8 cellular contexts compared by ENCODE assay signal in the genomic region with DNA sequence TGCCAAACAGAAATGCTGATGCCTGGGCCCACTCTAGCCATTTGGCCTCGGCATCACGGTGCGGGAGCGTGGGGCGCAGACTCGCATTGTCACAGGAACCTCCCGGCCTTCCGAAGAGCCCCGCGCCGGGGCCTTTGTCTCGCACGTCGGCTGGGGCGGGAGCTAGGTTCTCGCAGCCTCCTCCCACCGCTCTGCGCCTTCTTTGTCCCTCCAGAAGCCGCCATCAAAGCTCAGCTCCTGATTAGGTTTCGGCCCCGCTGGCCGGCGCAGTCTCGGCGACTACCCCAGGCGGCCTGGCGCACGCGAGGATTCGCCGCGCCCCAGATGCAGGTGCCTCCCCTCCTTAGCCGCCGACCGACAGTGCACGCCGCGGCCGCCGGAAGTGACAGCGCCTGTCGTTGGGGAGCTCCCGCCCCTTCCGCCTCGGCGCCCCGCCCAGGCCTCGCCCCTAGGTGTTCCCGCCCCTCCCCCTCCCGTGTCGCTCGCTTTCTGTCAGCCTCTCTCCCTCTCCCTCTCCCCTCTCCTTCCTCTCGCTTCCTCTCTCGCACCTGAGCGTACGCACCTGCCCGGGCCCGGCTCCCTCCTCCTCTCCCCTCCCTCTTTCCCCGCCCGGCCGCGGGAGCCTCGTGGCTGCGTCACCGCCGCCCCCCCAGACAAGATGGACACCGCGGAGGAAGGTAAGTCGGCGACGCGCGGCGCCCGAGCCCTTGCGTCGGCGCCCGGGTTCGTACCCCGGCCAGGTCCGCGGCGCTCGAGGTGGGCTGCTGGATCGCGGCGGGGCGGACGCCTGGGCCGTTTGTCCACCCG. TPM values are rescaled to one million over a fixed set of nuclear protein-coding genes. Genes with fewer than 3 reads are reported as not detected.
A peak's percentile ranks its signal among the peaks of the same experiment; 100 is the strongest.
DNase-seq lines count a peak whose midpoint lies in the region; ATAC-seq, FAIRE-seq and TF ChIP-seq lines count a peak whose summit lies in the region.

TSS of gene MARCHF6 (plus strand) at position 455 of the 807 bp plus-strand sequence. CDS start at position 659, 204 bp downstream.

- TF ChIP-seq POLR2A in GM12891 (IDR thresholded peaks at IDR 0.05; ENCODE audit: low read depth, low read length): peak; percentile 89
- peak; percentile 17 to 96 for TF ChIP-seq POLR2A in heart left ventricle (IDR thresholded peaks at IDR 0.05)
- TF ChIP-seq POLR2A in transverse colon (IDR thresholded peaks at IDR 0.05): peak; percentile 94

- H3K27ac ChIP-seq in adipose tissue (ENCODE audit: low read depth, low read length): peak within 1 kb of the TSS; percentile 94
- peak within 1 kb of the TSS; percentile 94 to 99 (median 98) for H3K27ac ChIP-seq in heart left ventricle
- H3K27ac ChIP-seq in transverse colon: peak within 1 kb of the TSS; percentile 97 to 100 (median 99)

- H3K36me3 Mint-ChIP-seq in T-cell: peaks cover 3% of the 10 kb centered on the region

- no peaks in the 10 kb centered on the region for H3K27me3 Mint-ChIP-seq in T-cell

- TF ChIP-seq CTCF in heart left ventricle (IDR thresholded peaks at IDR 0.05): no peak
- peak in 2 of 5 experiments; percentile 21 to 30 for TF ChIP-seq CTCF in transverse colon (IDR thresholded peaks at IDR 0.05)

- no peaks in the 10 kb centered on the region for H3K36me3 ChIP-seq in heart left ventricle
- no peaks in the 10 kb centered on the region for H3K36me3 ChIP-seq in transverse colon

- H3K27me3 ChIP-seq in heart left ventricle (peaks cover 0 to 6% (median 0%) of the 10 kb centered on the region in 9 donors), transverse colon (no peaks in the 10 kb centered on the region)

- 0 to 1% (median 1%) methylated on average over 66 to 91 of the region's 92 CpGs for WGBS in adipose tissue, 3 donors
- 1% methylated on average over 46 to 92 of the region's 92 CpGs for WGBS in heart left ventricle, 4 donors
- WGBS in transverse colon (ENCODE audit: low coverage in 1 of 2), 2 donors: 0% methylated on average over 55 of the region's 92 CpGs; no CpG with 5 or more reads in 1 of the 2 donors

- H3K4me3 Mint-ChIP-seq in T-cell: peak within 1 kb of the TSS; percentile 98 to 100 (median 99)

- peak; percentile 70 for DNase-seq in GM12891 (ENCODE audit: insufficient read length, low spot score)
- DNase-seq in NCI-H1436 treated with DMSO at 0.1 percent for 48 hours (lab: John Stamatoyannopoulos, UW): peak; percentile 72
- DNase-seq in T-cell: peak; percentile 88 to 97 (median 94)
- DNase-seq in heart left ventricle: peak; percentile 95 to 98 (median 96)
- DNase-seq in pons (ENCODE audit: low spot score): peak; percentile 86
- DNase-seq in transverse colon: peak; percentile 98

- FAIRE-seq in GM12891 (lab: Jason Lieb, UNC): peak; percentile 95

- no peak for TF ChIP-seq EP300 in transverse colon (IDR thresholded peaks at IDR 0.05; ENCODE audit: low read depth)

- ATAC-seq in HG02840 (IDR thresholded peaks at IDR 0.05; ENCODE audit: low FRiP score, unreplicated experiment): peak; percentile 87
- peak; percentile 88 to 95 (median 92) for ATAC-seq in T-cell (replicated peaks in 1 of 4)
- peak; percentile 93 to 97 (median 97) for ATAC-seq in heart left ventricle

- peak within 1 kb of the TSS; percentile 97 to 98 for H3K27ac Mint-ChIP-seq in T-cell

- H3K4me1 Mint-ChIP-seq in T-cell: peaks cover 44 to 47% (median 45%) of the 10 kb centered on the region in 3 donors

- no peaks in the 10 kb centered on the region for H3K9me3 ChIP-seq in heart left ventricle
- H3K9me3 ChIP-seq in transverse colon: no peaks in the 10 kb centered on the region

- POLR2A ChIA-PET in T-cell (lab: Charles Lee): interaction anchor here in 1 of 2 donors (0.6 to 1.4 kb wide), 10 partner anchors 9 to 407 kb away, joined by 3 to 10 read pairs (median 4); partner anchors contain the start of genes ATPSCKMT, CCT5 and DAP

- H3K4me3 ChIP-seq in heart left ventricle (peak within 1 kb of the TSS; percentile 71 to 98 (median 90)), transverse colon (peak within 1 kb of the TSS; percentile 94 to 99 (median 97))

- H3K9me3 Mint-ChIP-seq in T-cell: no peaks in the 10 kb centered on the region

- H3K4me1 ChIP-seq in heart left ventricle (peaks cover 5 to 57% (median 33%) of the 10 kb centered on the region in 12 donors), transverse colon (peaks cover 14 to 42% (median 25%) of the 10 kb centered on the region in 4 donors)

- CTCF ChIA-PET in T-cell (lab: Charles Lee): no interaction called here

- intact Hi-C loops in heart left ventricle (cut with DNase I) (loop anchor here in 6 of 10 donors (2.0 to 10.0 kb wide), 5 partner anchors 21 to 411 kb away; partner anchors contain the start of gene DAP (in 1 of the 6)), transverse colon (cut with DNase I; ENCODE audit: low total_unique reads) (no loop called here)

- in situ Hi-C loops in transverse colon (cut with MboI; ENCODE audit: low pct_ligation_motif_present in 1 of 4, low pct_unique_long_range_greater_than_20kb in 1 of 4, low sequenced_read_pairs in 3 of 4): no loop called here

TF ChIP-seq in GM12891, 5 proteins besides CTCF, POLR2A, EP300 and RAD21:
- peak; percentile 77 for TF ChIP-seq SPI1 (IDR thresholded peaks at IDR 0.05; ENCODE audit: low read depth, low read length)
- TF ChIP-seq POLR2AphosphoS5 (IDR thresholded peaks at IDR 0.05; ENCODE audit: low read depth, low read length): peak; percentile 88
- TF ChIP-seq PAX5 (IDR thresholded peaks at IDR 0.05; ENCODE audit: insufficient read depth, low read length, severe bottlenecking): no peak
- peak; percentile 87 for TF ChIP-seq TAF1 (IDR thresholded peaks at IDR 0.05; ENCODE audit: low read depth, low read length)
- TF ChIP-seq POU2F2 (IDR thresholded peaks at IDR 0.05; ENCODE audit: low read depth, low read length): no peak

RNA-seq across cellular contexts. Expression of gene MARCHF6, which starts in this region (rescaled TPM):
- polyA plus RNA-seq in GM12891 (2012; ENCODE audit: low read depth, missing spikeins): 56.6 TPM
- total RNA-seq in T-cell (100 to 1,000 TPM; 146 to 185 (median 167) TPM), heart left ventricle (100 to 1,000 TPM; 108 to 192 (median 161) TPM), transverse colon (100 to 1,000 TPM in 3 of 4 donors, 10 to 100 TPM in 1; 93.5 to 177 (median 111) TPM)
- polyA plus RNA-seq in adipose tissue (10 to 100 TPM; 32.5 to 42.6 (median 33.5) TPM), heart left ventricle (10 to 100 TPM; 39.3 to 91.6 TPM)

Comparison
In these comparisons a context has a peak if more than half of its experiments do, and no peak if none do; other contexts are left out.
1. Peak in every context shown above with its lines: DNase-seq, ATAC-seq, H3K4me3 ChIP-seq and H3K27ac ChIP-seq.